24 cellular contexts compared by ENCODE assay signal in genomic region chr9:107577140-107577776, GRCh38.
DNase-seq lines count a peak whose midpoint lies in the region; ATAC-seq and TF ChIP-seq lines count a peak whose summit lies in the region.
"Had no signal": no experiment of that assay in that cellular context is flagged by ENCODE, and none has a peak within 500 bp of the region (broad histone marks: within the 10 kb centered on the region; RNA-seq: fewer than 3 reads in every experiment).

No MANE protein-coding gene starts in this region.

- ATAC-seq in heart left ventricle (peak; percentile 68 to 94 (median 82)), Right ventricle myocardium superior (ENCODE audit: poor library complexity) (no peak), left cardiac atrium (peak; percentile 16 to 38), right lobe of liver (peak in 3 of 4 donors; percentile 42 to 49 (median 44)), HG03095 (IDR thresholded peaks at IDR 0.05; ENCODE audit: unreplicated experiment) (no peak)

- WGBS in heart left ventricle, 4 donors, result 46 to 66% (median 50%) methylated on average over 5 of the region's 5 CpGs
- 67% methylated on average over 5 of the region's 5 CpGs for WGBS in right lobe of liver (ENCODE audit: insufficient coverage, low coverage, low lambda C conversion rate, missing lambda C conversion rate)
- no CpG with 5 or more reads among the region's 5 CpGs for WGBS in neuronal stem cell (ENCODE audit: extremely low coverage in 2 of 2, insufficient read length in 2 of 2, insufficient replicate concordance in 1 of 2), 2 donors

- no peaks in the 10 kb centered on the region for H3K79me1 ChIP-seq in neuronal stem cell (ENCODE audit: low read depth, low read length)

- H3K36me3 ChIP-seq in heart left ventricle, result no peaks in the 10 kb centered on the region
- no peaks in the 10 kb centered on the region for H3K36me3 ChIP-seq in right lobe of liver
- no peaks in the 10 kb centered on the region for H3K36me3 ChIP-seq in neuronal stem cell (replicated peaks in 1 of 2; ENCODE audit: control insufficient read depth in 2 of 2, insufficient read depth in 2 of 2, low read length in 2 of 2)
- H3K36me3 ChIP-seq: BE2C, MG63, SJCRH30 had no signal

- no peak overlapping the region for H3K4ac ChIP-seq in neuronal stem cell (ENCODE audit: low read length)

- TF ChIP-seq CTCF in heart left ventricle (IDR thresholded peaks at IDR 0.05) (no peak), right lobe of liver (IDR thresholded peaks at IDR 0.05) (no peak)

- H3K27ac ChIP-seq in heart left ventricle (peak overlapping the region; percentile 22 to 83 (median 53)), right lobe of liver (no peak overlapping the region), neuronal stem cell (replicated peaks; ENCODE audit: low read length) (no peak overlapping the region)
- H3K27ac ChIP-seq: SJCRH30 had no signal

- H4K8ac ChIP-seq in neuronal stem cell (ENCODE audit: low read depth, low read length), result no peak overlapping the region

- no peak overlapping the region for H3K9ac ChIP-seq in neuronal stem cell (ENCODE audit: low read depth, low read length, poor library complexity)

- no peak overlapping the region for H2BK15ac ChIP-seq in neuronal stem cell (ENCODE audit: low read length)

- H2BK5ac ChIP-seq in neuronal stem cell (ENCODE audit: low read length), result no peak overlapping the region

- no peak overlapping the region for H2BK12ac ChIP-seq in neuronal stem cell (ENCODE audit: low read length)

- H3K18ac ChIP-seq in neuronal stem cell (ENCODE audit: low read length), result no peak overlapping the region

- no peaks in the 10 kb centered on the region for H3K9me3 ChIP-seq in heart left ventricle
- H3K9me3 ChIP-seq in right lobe of liver, result no peaks in the 10 kb centered on the region
- no peaks in the 10 kb centered on the region for H3K9me3 ChIP-seq in neuronal stem cell (replicated peaks in 1 of 2; ENCODE audit: control insufficient read depth in 2 of 2, insufficient read depth in 1 of 2, low read depth in 1 of 2, low read length in 2 of 2)
- H3K9me3 ChIP-seq: BE2C, MG63, SJCRH30 had no signal

- no peak overlapping the region for H3K23ac ChIP-seq in neuronal stem cell (ENCODE audit: low read depth, low read length, poor library complexity)

- H3K4me3 ChIP-seq in heart left ventricle (no peak overlapping the region), right lobe of liver (no peak overlapping the region), neuronal stem cell (ENCODE audit: low read length in 2 of 2) (no peak overlapping the region)
- H3K4me3 ChIP-seq: MG63, SJCRH30 had no signal

- no peak overlapping the region for H2AFZ ChIP-seq in neuronal stem cell (ENCODE audit: low read length)

- TF ChIP-seq POLR2A in heart left ventricle (IDR thresholded peaks at IDR 0.05) (no peak), right lobe of liver (IDR thresholded peaks at IDR 0.05) (no peak)

- no peak overlapping the region for H2BK120ac ChIP-seq in neuronal stem cell (ENCODE audit: low read depth, low read length)

- H3K27me3 ChIP-seq in heart left ventricle (no peaks in the 10 kb centered on the region), right lobe of liver (no peaks in the 10 kb centered on the region), neuronal stem cell (ENCODE audit: control insufficient read depth in 3 of 3, insufficient read depth in 3 of 3, low read depth in 1 of 3, low read length in 3 of 3) (no peaks in the 10 kb centered on the region)
- H3K27me3 ChIP-seq: BE2C, MG63, SJCRH30 had no signal

- H4K91ac ChIP-seq in neuronal stem cell (ENCODE audit: low read depth, low read length, poor library complexity), result no peak overlapping the region

- no peak overlapping the region for H3K4me2 ChIP-seq in neuronal stem cell (ENCODE audit: insufficient read depth, low read length, poor library complexity, severe bottlenecking)

- no peak overlapping the region for H2AK5ac ChIP-seq in neuronal stem cell (ENCODE audit: low read depth, low read length)

- H3K4me1 ChIP-seq in heart left ventricle, result peaks cover 0 to 15% (median 5%) of the 10 kb centered on the region in 12 donors
- H3K4me1 ChIP-seq in right lobe of liver, result no peaks in the 10 kb centered on the region
- no peaks in the 10 kb centered on the region for H3K4me1 ChIP-seq in neuronal stem cell (ENCODE audit: control insufficient read depth in 2 of 2, insufficient read depth in 1 of 2, low read depth in 1 of 2, low read length in 2 of 2)
- H3K4me1 ChIP-seq: BE2C, SJCRH30 had no signal

- H3K14ac ChIP-seq in neuronal stem cell (ENCODE audit: low read length), result no peak overlapping the region

- intact Hi-C loops in heart left ventricle (cut with DNase I), result loop anchor here in 3 of 10 donors (2.0 to 10.0 kb wide), 3 partner anchors 82 to 86 kb away; no protein-coding TSS in a partner anchor
- intact Hi-C loops in Right ventricle myocardium superior (cut with DNase I), result loop anchor here (10.0 kb wide), 1 partner anchor 82 kb away; no protein-coding TSS in a partner anchor
- intact Hi-C loops in left cardiac atrium (cut with DNase I), result loop anchor here in 1 of 2 donors (10.0 kb wide), 1 partner anchor 62 kb away; no protein-coding TSS in a partner anchor
- intact Hi-C loops in right lobe of liver (cut with DNase I), result no loop called here

- DNase-seq in heart left ventricle (peak in 1 of 5 donors; percentile 12), Right ventricle myocardium superior (no peak), left cardiac atrium (no peak), right lobe of liver (no peak), HPDE6-E6E7 (ENCODE audit: extremely low spot score) (no peak), hippocampal formation (lab: John Stamatoyannopoulos, UW) (no peak), neuronal stem cell (ENCODE audit: low spot score) (no peak)
- DNase-seq: 8988T; ACHN; BE2C; CD4-positive, CD25-positive, alpha-beta regulatory T cell; DMS153; DND-41; IMR-90; KG1; MG63; NCI-H1105 treated with DMSO at 0.1 percent for 48 hours; NCI-H146; NCI-H2029; NCI-H446; NCI-H524 treated with DMSO at 0.1 percent for 48 hours; NCI-H774; SJCRH30 had no signal

Comparison
In these comparisons a context has a peak if more than half of its experiments do, and no peak if none do; other contexts are left out.
1. ATAC-seq: peak in heart left ventricle (4 of 4), left cardiac atrium (2 of 2) and right lobe of liver (3 of 4); none in Right ventricle myocardium superior (single experiment) and HG03095 (single experiment).
2. H3K27ac ChIP-seq: peak in heart left ventricle (12 of 12); none in right lobe of liver (0 of 3) and neuronal stem cell (single experiment).